ENCODE assay signal across 35 cellular contexts in genomic region chr11:101063706-101064105, GRCh38.
"Had no signal": no experiment of that assay in that cellular context is flagged by ENCODE, and none has a peak within 500 bp of the region (broad histone marks: within the 10 kb centered on the region; RNA-seq: fewer than 3 reads in every experiment).

No MANE protein-coding gene starts in this region.

- H3K4me3 ChIP-seq: MG63 had no signal

- DNase-seq: Karpas-422, Kasumi-1, KG1, MG63, MM.1S, MV-4-11, NCI-H1048, NCI-H1092, NCI-H1092 treated with DMSO at 0.1 percent for 48 hours, NCI-H1105, NCI-H1105 treated with DMSO at 0.1 percent for 48 hours, NCI-H1417 treated with DMSO at 0.1 percent for 48 hours, NCI-H1436, NCI-H1436 treated with DMSO at 0.1 percent for 48 hours, NCI-H146, NCI-H1694, NCI-H1694 treated with DMSO at 0.1 percent for 48 hours, NCI-H187, NCI-H187 treated with DMSO at 0.1 percent for 48 hours, NCI-H1930, NCI-H2029, NCI-H2029 treated with DMSO at 0.1 percent for 48 hours, NCI-H2081, NCI-H2081 treated with DMSO at 0.1 percent for 48 hours, NCI-H2107, NCI-H2171, NCI-H2171 treated with DMSO at 0.1 percent for 48 hours, NCI-H2227 treated with DMSO at 0.1 percent for 48 hours, NCI-H226, NCI-H345, NCI-H446 treated with DMSO at 0.1 percent for 48 hours, NCI-H510A, NCI-H510A treated with DMSO at 0.1 percent for 48 hours, NCI-H524 had no signal

- H3K27ac ChIP-seq: KMS-11 had no signal

- H3K9me3 ChIP-seq: MG63 had no signal

- H3K27me3 ChIP-seq: MG63 had no signal

- H3K36me3 ChIP-seq: MG63 had no signal
